Comparison of ENCODE assay signal across 8 cellular contexts in the genomic region with DNA sequence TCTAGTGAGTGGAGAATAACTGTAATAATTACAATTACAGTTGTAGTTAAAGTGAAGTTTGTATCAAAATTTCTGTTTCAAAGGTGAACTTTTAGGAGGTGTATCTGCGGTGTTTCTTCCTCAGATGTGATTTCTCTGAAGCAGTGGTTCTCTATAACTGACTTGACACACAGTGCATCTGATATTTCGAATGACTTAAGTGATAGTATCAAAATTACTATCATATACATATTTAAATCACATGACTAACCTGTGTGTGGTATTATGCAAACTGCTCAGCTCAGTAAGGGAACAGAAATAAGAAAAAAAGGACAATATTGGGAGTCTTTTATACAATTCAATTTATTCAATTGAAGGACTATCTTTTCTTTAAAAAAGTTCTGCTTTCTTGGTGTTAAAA. TPM values are rescaled to one million over a fixed set of nuclear protein-coding genes. Genes with fewer than 3 reads are reported as not detected.
DNase-seq lines count a peak whose midpoint lies in the region; ATAC-seq and TF ChIP-seq lines count a peak whose summit lies in the region.
"Not testable (repeated sequence)": the region's sequence is repeated elsewhere in the genome, so short reads cannot be mapped to it uniquely, and the experiment has no call there.

No MANE protein-coding gene starts in this region.

- TF ChIP-seq RAD21 in neural cell (conservative IDR thresholded peaks at IDR 0.05), result not testable (repeated sequence)

- not testable (repeated sequence) for H3K27ac Mint-ChIP-seq in CD8-positive, alpha-beta T cell; activated CD8-positive, alpha-beta memory T cell treated with anti-CD3 and anti-CD28 coated beads, Interleukin-2, amount 10 ng/mL, durations not matched to agents 7 days and 5 days; glutamatergic neuron (ENCODE audit: unreplicated experiment); type B pancreatic cell
- H3K27ac Mint-ChIP-seq in activated naive CD8-positive, alpha-beta T cell treated with anti-CD3 and anti-CD28 coated beads for 36 hours, result peak overlapping the region; percentile 94

- not testable (repeated sequence) for H3K9me3 ChIP-seq in CD8-positive, alpha-beta T cell (ENCODE audit: low read length); Loucy (ENCODE audit: insufficient read depth, low read depth, low read length); SU-DHL-6 (ENCODE audit: insufficient read depth, low read length); neural cell (ENCODE audit: low read length)

- not testable (repeated sequence) for H3K9me2 ChIP-seq in Loucy (replicated peaks; ENCODE audit: low read depth, low read length); SU-DHL-6 (replicated peaks; ENCODE audit: insufficient read depth, low read length); neural cell (ENCODE audit: insufficient read depth, low read length)

- not testable (repeated sequence) for H3K27me3 ChIP-seq in CD8-positive, alpha-beta T cell (ENCODE audit: insufficient read depth, low read length); Loucy (ENCODE audit: insufficient read depth, low read length, poor library complexity, severe bottlenecking); SU-DHL-6 (ENCODE audit: low read length); neural cell (ENCODE audit: insufficient read depth, low read depth, low read length)

- H2AFZ ChIP-seq in Loucy (ENCODE audit: low read length); SU-DHL-6 (ENCODE audit: low read depth, low read length, severe bottlenecking); neural cell (ENCODE audit: low read depth, low read length): not testable (repeated sequence)

- intact Hi-C loops in CD8-positive, alpha-beta T cell (cut with DNase I, micrococcal nuclease), result loop anchor here in 1 of 2 experiments (5.0 kb wide), 1 partner anchor 141 kb away; no protein-coding TSS in a partner anchor

- not testable (repeated sequence) for TF ChIP-seq CTCF in CD8-positive, alpha-beta T cell (IDR thresholded peaks at IDR 0.05); Loucy (conservative IDR thresholded peaks at IDR 0.05; ENCODE audit: low read length); SU-DHL-6 (IDR thresholded peaks at IDR 0.05; ENCODE audit: insufficient read depth, low read length, poor library complexity, severe bottlenecking); glutamatergic neuron (IDR thresholded peaks at IDR 0.05; ENCODE audit: partially characterized antibody, unreplicated experiment); neural cell (IDR thresholded peaks at IDR 0.05; ENCODE audit: poor library complexity, severe bottlenecking); type B pancreatic cell (conservative IDR thresholded peaks at IDR 0.05)

- not testable (repeated sequence) for H3F3A ChIP-seq in Loucy (ENCODE audit: low read depth); neural cell (ENCODE audit: insufficient read depth, low read length, poor library complexity, severe bottlenecking)
- peaks cover 14% of the 10 kb centered on the region for H3F3A ChIP-seq in SU-DHL-6 (ENCODE audit: insufficient read depth)

- H3K4me1 ChIP-seq in CD8-positive, alpha-beta T cell (ENCODE audit: insufficient read depth, low read length), result peaks cover 19% of the 10 kb centered on the region
- H3K4me1 ChIP-seq in Loucy (ENCODE audit: insufficient read depth, low read length, poor library complexity, severe bottlenecking), result peaks cover 27% of the 10 kb centered on the region

- not testable (repeated sequence) for H3K27me3 Mint-ChIP-seq in CD8-positive, alpha-beta T cell (ENCODE audit: low read depth); activated CD8-positive, alpha-beta memory T cell treated with anti-CD3 and anti-CD28 coated beads, Interleukin-2, amount 10 ng/mL, durations not matched to agents 7 days and 5 days; activated naive CD8-positive, alpha-beta T cell treated with anti-CD3 and anti-CD28 coated beads for 36 hours; glutamatergic neuron (ENCODE audit: unreplicated experiment); type B pancreatic cell

- not testable (repeated sequence) for H3K9me3 Mint-ChIP-seq in CD8-positive, alpha-beta T cell; activated CD8-positive, alpha-beta memory T cell treated with anti-CD3 and anti-CD28 coated beads, Interleukin-2, amount 10 ng/mL, durations not matched to agents 7 days and 5 days (ENCODE audit: low read depth); activated naive CD8-positive, alpha-beta T cell treated with anti-CD3 and anti-CD28 coated beads for 36 hours; glutamatergic neuron (ENCODE audit: unreplicated experiment); type B pancreatic cell

- not testable (repeated sequence) for ATAC-seq in CD8-positive, alpha-beta T cell; activated CD8-positive, alpha-beta memory T cell treated with anti-CD3 and anti-CD28 coated beads, Interleukin-2, amount 10 ng/mL, durations not matched to agents 7 days and 5 days

- not testable (repeated sequence) for DNase-seq in CD8-positive, alpha-beta T cell; activated CD8-positive, alpha-beta memory T cell treated with anti-CD3 and anti-CD28 coated beads, Interleukin-2, amount 10 ng/mL, durations not matched to agents 7 days and 5 days; activated naive CD8-positive, alpha-beta T cell treated with anti-CD3 and anti-CD28 coated beads for 36 hours; glutamatergic neuron; type B pancreatic cell (ENCODE audit: extremely low spot score, unreplicated experiment)

- peaks cover 46% of the 10 kb centered on the region for H3K4me1 Mint-ChIP-seq in CD8-positive, alpha-beta T cell (ENCODE audit: low read depth)
- peaks cover 30% of the 10 kb centered on the region for H3K4me1 Mint-ChIP-seq in activated CD8-positive, alpha-beta memory T cell treated with anti-CD3 and anti-CD28 coated beads, Interleukin-2, amount 10 ng/mL, durations not matched to agents 7 days and 5 days
- H3K4me1 Mint-ChIP-seq in activated naive CD8-positive, alpha-beta T cell treated with anti-CD3 and anti-CD28 coated beads for 36 hours, result peaks cover 34% of the 10 kb centered on the region
- H3K4me1 Mint-ChIP-seq in glutamatergic neuron (ENCODE audit: low read depth, unreplicated experiment), result peaks cover 26% of the 10 kb centered on the region
- peaks cover 33% of the 10 kb centered on the region for H3K4me1 Mint-ChIP-seq in type B pancreatic cell (ENCODE audit: unreplicated experiment)

- H3K4me3 ChIP-seq in CD8-positive, alpha-beta T cell (ENCODE audit: low read depth, low read length); SU-DHL-6 (ENCODE audit: insufficient read depth, low read length, poor library complexity, severe bottlenecking): not testable (repeated sequence)
- peak overlapping the region; percentile 81 for H3K4me3 ChIP-seq in Loucy (ENCODE audit: low read length, poor library complexity, severe bottlenecking)
- H3K4me3 ChIP-seq in neural cell (ENCODE audit: low read length), result peak overlapping the region; percentile 99

- H3K79me2 ChIP-seq in Loucy (ENCODE audit: insufficient read depth, low read length) (peaks cover 64% of the 10 kb centered on the region), SU-DHL-6 (ENCODE audit: insufficient read depth, low read length) (peaks cover 65% of the 10 kb centered on the region), neural cell (replicated peaks; ENCODE audit: insufficient read depth, low read length) (peaks cover 32% of the 10 kb centered on the region)

- H3K9ac ChIP-seq in Loucy (ENCODE audit: low read depth, low read length, poor library complexity, severe bottlenecking) (peak overlapping the region; percentile 95), SU-DHL-6 (ENCODE audit: low read length) (peak overlapping the region; percentile 90; the same call in 1 of the 2 replicates)
- H3K9ac ChIP-seq in neural cell (ENCODE audit: low read length), result not testable (repeated sequence)

- peak overlapping the region; percentile 78 for H3K4me2 ChIP-seq in Loucy (ENCODE audit: low read depth, low read length, poor library complexity, severe bottlenecking)
- H3K4me2 ChIP-seq in SU-DHL-6 (ENCODE audit: low read depth, low read length, poor library complexity, severe bottlenecking), result peak overlapping the region; percentile 72
- not testable (repeated sequence) for H3K4me2 ChIP-seq in neural cell (ENCODE audit: low read length)

- H3K36me3 ChIP-seq in CD8-positive, alpha-beta T cell (ENCODE audit: insufficient read depth, low read length); Loucy (ENCODE audit: insufficient read depth, low read length); SU-DHL-6 (ENCODE audit: low read length); neural cell (ENCODE audit: insufficient read depth, low read length): not testable (repeated sequence)

- H4K20me1 ChIP-seq in Loucy (ENCODE audit: insufficient read depth, low read length, poor library complexity, severe bottlenecking), result peaks cover 35% of the 10 kb centered on the region
- H4K20me1 ChIP-seq in SU-DHL-6 (ENCODE audit: low read depth, low read length); neural cell (ENCODE audit: insufficient read depth): not testable (repeated sequence)

- not testable (repeated sequence) for H3K27ac ChIP-seq in CD8-positive, alpha-beta T cell (ENCODE audit: low read depth, low read length); SU-DHL-6 (ENCODE audit: low read depth, low read length); neural cell (ENCODE audit: low read length)

- TF ChIP-seq EP300 in neural cell (conservative IDR thresholded peaks at IDR 0.05; ENCODE audit: poor library complexity, severe bottlenecking), result not testable (repeated sequence)

- peaks cover 11% of the 10 kb centered on the region for H3K36me3 Mint-ChIP-seq in CD8-positive, alpha-beta T cell
- H3K36me3 Mint-ChIP-seq in activated CD8-positive, alpha-beta memory T cell treated with anti-CD3 and anti-CD28 coated beads, Interleukin-2, amount 10 ng/mL, durations not matched to agents 7 days and 5 days; glutamatergic neuron (ENCODE audit: unreplicated experiment): not testable (repeated sequence)
- H3K36me3 Mint-ChIP-seq in activated naive CD8-positive, alpha-beta T cell treated with anti-CD3 and anti-CD28 coated beads for 36 hours, result peaks cover 17% of the 10 kb centered on the region
- H3K36me3 Mint-ChIP-seq in type B pancreatic cell, result peaks cover 12% of the 10 kb centered on the region

- POLR2A ChIA-PET in CD8-positive, alpha-beta T cell (lab: Charles Lee), result not testable (repeated sequence)

- CTCF ChIA-PET in CD8-positive, alpha-beta T cell (lab: Charles Lee), result not testable (repeated sequence)
- CTCF ChIA-PET in activated CD8-positive, alpha-beta memory T cell treated with anti-CD3 and anti-CD28 coated beads, Interleukin-2, amount 10 ng/mL, durations not matched to agents 7 days and 5 days (lab: Charles Lee), result interaction anchor here (1.0 kb wide), 1 partner anchor 16 kb away, joined by 4 read pairs; no protein-coding TSS in a partner anchor

- peak overlapping the region; percentile 22 for H3K4me3 Mint-ChIP-seq in CD8-positive, alpha-beta T cell
- H3K4me3 Mint-ChIP-seq in activated CD8-positive, alpha-beta memory T cell treated with anti-CD3 and anti-CD28 coated beads, Interleukin-2, amount 10 ng/mL, durations not matched to agents 7 days and 5 days, result peak overlapping the region; percentile 88
- H3K4me3 Mint-ChIP-seq in activated naive CD8-positive, alpha-beta T cell treated with anti-CD3 and anti-CD28 coated beads for 36 hours, result peak overlapping the region; percentile 86
- H3K4me3 Mint-ChIP-seq in glutamatergic neuron (ENCODE audit: unreplicated experiment) (peak overlapping the region; percentile 96), type B pancreatic cell (peak overlapping the region; percentile 47)

RNA-seq across cellular contexts. Expression of gene SPECC1L, which starts 2.4 kb away (rescaled TPM):
- 10 to 100 TPM; 24.7 to 28.6 TPM for total RNA-seq in CD8-positive, alpha-beta T cell
- 10 to 100 TPM; 55.3 to 57.4 TPM for total RNA-seq in activated CD8-positive, alpha-beta memory T cell treated with anti-CD3 and anti-CD28 coated beads, Interleukin-2, amount 10 ng/mL, durations not matched to agents 7 days and 5 days
- 10 to 100 TPM; 46.3 to 47.7 TPM for total RNA-seq in activated naive CD8-positive, alpha-beta T cell treated with anti-CD3 and anti-CD28 coated beads for 36 hours
- total RNA-seq in glutamatergic neuron (ENCODE audit: unreplicated experiment), result 173 TPM
- 27.1 and 28.7 TPM in 2 replicates for polyA plus RNA-seq in neural cell
- polyA minus RNA-seq in neural cell, result 96.9 and 107 TPM in 2 replicates
- total RNA-seq in type B pancreatic cell (ENCODE audit: low replicate concordance), result 68.7 and 89.0 TPM in 2 replicates

RNA-seq across cellular contexts. Expression of gene GGT5, which starts 28.1 kb away (rescaled TPM):
- total RNA-seq in CD8-positive, alpha-beta T cell, result not detected
- under 1 TPM in 1 of 2 experiments, not detected in 1; 0.40 TPM for total RNA-seq in activated CD8-positive, alpha-beta memory T cell treated with anti-CD3 and anti-CD28 coated beads, Interleukin-2, amount 10 ng/mL, durations not matched to agents 7 days and 5 days
- total RNA-seq in activated naive CD8-positive, alpha-beta T cell treated with anti-CD3 and anti-CD28 coated beads for 36 hours, result not detected
- total RNA-seq in glutamatergic neuron (ENCODE audit: unreplicated experiment) (10.7 TPM), type B pancreatic cell (ENCODE audit: low replicate concordance) (0.14 and 0.80 TPM in 2 replicates)
- polyA plus RNA-seq in neural cell, result 0.12 TPM in 1 of 2 replicates, not detected in the other
- not detected in 2 replicates for polyA minus RNA-seq in neural cell

Comparison
In these comparisons a context has a peak if more than half of its experiments do, and no peak if none do; other contexts are left out.
1. H3K4me3 Mint-ChIP-seq: peak in every context shown above with its lines; median percentile 96 in glutamatergic neuron; 88 in activated CD8-positive, alpha-beta memory T cell treated with anti-CD3 and anti-CD28 coated beads, Interleukin-2, amount 10 ng/mL, durations not matched to agents 7 days and 5 days; 86 in activated naive CD8-positive, alpha-beta T cell treated with anti-CD3 and anti-CD28 coated beads for 36 hours; 47 in type B pancreatic cell; 22 in CD8-positive, alpha-beta T cell.